ENCODE assay signal across 8 cellular contexts in the genomic region with DNA sequence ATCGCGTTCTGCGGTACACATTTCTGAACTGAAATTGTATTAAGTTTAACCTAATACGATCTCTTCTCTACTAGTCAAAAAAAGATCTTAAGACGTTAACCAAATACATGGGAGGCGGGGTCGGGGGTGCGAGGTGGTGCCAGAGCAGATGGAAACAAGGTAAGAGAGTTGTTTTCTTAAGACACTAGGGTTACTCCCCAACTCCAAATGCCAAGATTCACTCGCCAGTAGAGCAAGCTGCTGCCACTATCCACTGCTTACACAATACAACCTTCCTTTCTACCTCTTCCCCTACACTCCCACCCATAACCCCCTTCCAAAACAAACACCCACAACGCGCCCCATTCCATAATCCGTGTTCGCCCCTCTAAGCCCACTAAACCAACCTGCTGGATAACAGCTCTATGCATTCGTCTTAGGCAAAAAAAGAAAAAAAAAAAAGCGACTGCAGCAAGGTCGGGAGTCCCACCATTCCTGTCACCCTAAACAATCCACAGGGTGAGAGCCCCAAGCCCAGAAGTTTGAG. TPM values are rescaled to one million over a fixed set of nuclear protein-coding genes. Genes with fewer than 3 reads are reported as not detected.
DNase-seq lines count a peak whose midpoint lies in the region; TF ChIP-seq lines count a peak whose summit lies in the region.

No MANE protein-coding gene starts in this region.

- TF ChIP-seq POLR2A in Peyer's patch (IDR thresholded peaks at IDR 0.05): no peak
- no peak for TF ChIP-seq POLR2A in transverse colon (IDR thresholded peaks at IDR 0.05)

- H3K4me3 ChIP-seq in Peyer's patch (peak overlapping the region; percentile 73 to 86 (median 83)), transverse colon (peak overlapping the region; percentile 83 to 92 (median 87))

- WGBS in transverse colon (ENCODE audit: low coverage in 1 of 2), 2 donors: 5 to 13% methylated on average over 12 to 16 of the region's 16 CpGs

- no peak for TF ChIP-seq EP300 in transverse colon (IDR thresholded peaks at IDR 0.05; ENCODE audit: low read depth)

- H3K27ac ChIP-seq in Peyer's patch (peak overlapping the region; percentile 85 to 98 (median 91)), transverse colon (peak overlapping the region; percentile 94 to 98 (median 96))

- H3K4me1 ChIP-seq in Peyer's patch: peaks cover 0 to 8% (median 1%) of the 10 kb centered on the region in 4 donors
- peaks cover 8 to 22% (median 10%) of the 10 kb centered on the region in 4 donors for H3K4me1 ChIP-seq in transverse colon

- intact Hi-C loops in transverse colon (cut with DNase I; ENCODE audit: low total_unique reads): no loop called here

- TF ChIP-seq CTCF in Peyer's patch (IDR thresholded peaks at IDR 0.05) (no peak), transverse colon (IDR thresholded peaks at IDR 0.05) (no peak)

- H3K36me3 ChIP-seq in Peyer's patch: no peaks in the 10 kb centered on the region
- no peaks in the 10 kb centered on the region for H3K36me3 ChIP-seq in transverse colon

- peak; percentile 29 for DNase-seq in activated CD4-positive, alpha-beta T cell treated with anti-CD3 and anti-CD28 coated beads for 48 hours
- no peak for DNase-seq in activated CD4-positive, alpha-beta T cell treated with anti-CD3 and anti-CD28 coated beads, Interleukin-2, amount 50 U/mL, for 4 hours
- DNase-seq in Peyer's patch (peak; percentile 21 to 48 (median 46)), cerebellar cortex (ENCODE audit: low spot score) (peak; percentile 24), medulla oblongata (ENCODE audit: extremely low spot score) (peak; percentile 22), transverse colon (peak; percentile 19), NCI-H510A treated with DMSO at 0.1 percent for 48 hours (lab: John Stamatoyannopoulos, UW) (no peak), midbrain (lab: John Stamatoyannopoulos, UW) (no peak)

- in situ Hi-C loops in transverse colon (cut with MboI; ENCODE audit: low pct_ligation_motif_present in 1 of 4, low pct_unique_long_range_greater_than_20kb in 1 of 4, low sequenced_read_pairs in 3 of 4): loop anchor here in 3 of 4 donors (5.0 to 25.0 kb wide), 3 partner anchors 213 to 458 kb away; a partner anchor contains a TSS

- H3K27me3 ChIP-seq in Peyer's patch (no peaks in the 10 kb centered on the region), transverse colon (no peaks in the 10 kb centered on the region)

- H3K9me3 ChIP-seq in Peyer's patch (no peaks in the 10 kb centered on the region), transverse colon (no peaks in the 10 kb centered on the region)

RNA-seq across cellular contexts. Expression of a gene that starts 1.3 kb away (rescaled TPM):
- 100 to 1,000 TPM in 1 of 4 donors, 10 to 100 TPM in 3; 20.6 to 103 (median 64.1) TPM for total RNA-seq in Peyer's patch
- 100 to 1,000 TPM in 1 of 4 donors, 10 to 100 TPM in 3; 14.7 to 162 (median 28.5) TPM for total RNA-seq in transverse colon

Comparison
In these comparisons a context has a peak if more than half of its experiments do, and no peak if none do; other contexts are left out.
1. DNase-seq: peak in activated CD4-positive, alpha-beta T cell treated with anti-CD3 and anti-CD28 coated beads for 48 hours (single experiment), Peyer's patch (3 of 3), cerebellar cortex (single experiment), medulla oblongata (single experiment) and transverse colon (single experiment); none in activated CD4-positive, alpha-beta T cell treated with anti-CD3 and anti-CD28 coated beads, Interleukin-2, amount 50 U/mL, for 4 hours (0 of 2), NCI-H510A treated with DMSO at 0.1 percent for 48 hours (single experiment) and midbrain (single experiment).